Comparison of ENCODE assay signal across 16 cellular contexts in genomic region chr10:129865413-129865812, GRCh38.
DNase-seq lines count a peak whose midpoint lies in the region; ATAC-seq and TF ChIP-seq lines count a peak whose summit lies in the region.
"Had no signal": no experiment of that assay in that cellular context is flagged by ENCODE, and none has a peak within 500 bp of the region (broad histone marks: within the 10 kb centered on the region; RNA-seq: fewer than 3 reads in every experiment).

No MANE protein-coding gene starts in this region.

- peaks cover 75% of the 10 kb centered on the region for H3K9me3 Mint-ChIP-seq in glutamatergic neuron (ENCODE audit: unreplicated experiment)
- H3K9me3 Mint-ChIP-seq in activated CD8-positive, alpha-beta T cell treated with anti-CD3 and anti-CD28 coated beads, Interleukin-2, amount 10 ng/mL, durations not matched to agents 7 days and 5 days (ENCODE audit: insufficient read depth): no peaks in the 10 kb centered on the region
- H3K9me3 Mint-ChIP-seq: CD4-positive, alpha-beta memory T cell; GM23338; H9 had no signal

- peaks cover 55% of the 10 kb centered on the region for H3K4me1 Mint-ChIP-seq in glutamatergic neuron (ENCODE audit: low read depth, unreplicated experiment)
- H3K4me1 Mint-ChIP-seq in activated CD8-positive, alpha-beta T cell treated with anti-CD3 and anti-CD28 coated beads, Interleukin-2, amount 10 ng/mL, durations not matched to agents 7 days and 5 days (ENCODE audit: low read depth): no peaks in the 10 kb centered on the region
- H3K4me1 Mint-ChIP-seq: CD4-positive, alpha-beta memory T cell had no signal

- no peak overlapping the region for H4K8ac ChIP-seq in neuronal stem cell (ENCODE audit: low read depth, low read length)

- no peak overlapping the region for H3K4ac ChIP-seq in neuronal stem cell (ENCODE audit: low read length)

- H3K27me3 Mint-ChIP-seq in glutamatergic neuron (ENCODE audit: unreplicated experiment): peaks cover 49% of the 10 kb centered on the region
- H3K27me3 Mint-ChIP-seq in activated CD8-positive, alpha-beta T cell treated with anti-CD3 and anti-CD28 coated beads, Interleukin-2, amount 10 ng/mL, durations not matched to agents 7 days and 5 days (ENCODE audit: low read depth): no peaks in the 10 kb centered on the region

- WGBS in right cardiac atrium: 73% methylated on average over 7 of the region's 7 CpGs
- WGBS in neuronal stem cell (ENCODE audit: extremely low coverage in 2 of 2, insufficient read length in 2 of 2, insufficient replicate concordance in 1 of 2), 2 donors: no CpG with 5 or more reads among the region's 7 CpGs

- no peak overlapping the region for H2BK120ac ChIP-seq in neuronal stem cell (ENCODE audit: low read depth, low read length)

- H3K4me3 ChIP-seq in right cardiac atrium (ENCODE audit: low read length) (no peak overlapping the region), left ventricle myocardium inferior (no peak overlapping the region), neuronal stem cell (ENCODE audit: low read length in 2 of 2) (no peak overlapping the region)
- H3K4me3 ChIP-seq: GM23338 had no signal

- H3K4me2 ChIP-seq in neuronal stem cell (ENCODE audit: insufficient read depth, low read length, poor library complexity, severe bottlenecking): no peak overlapping the region
- H3K4me2 ChIP-seq: GM23338 had no signal

- H3K4me1 ChIP-seq in right cardiac atrium (ENCODE audit: control insufficient read depth, insufficient read depth, low read length) (no peaks in the 10 kb centered on the region), left ventricle myocardium inferior (peaks cover 21% of the 10 kb centered on the region), neuronal stem cell (ENCODE audit: control insufficient read depth in 2 of 2, insufficient read depth in 1 of 2, low read depth in 1 of 2, low read length in 2 of 2) (peaks cover 0 to 20% of the 10 kb centered on the region in 2 donors)

- no peak overlapping the region for H2BK12ac ChIP-seq in neuronal stem cell (ENCODE audit: low read length)

- no peak overlapping the region for H2AFZ ChIP-seq in neuronal stem cell (ENCODE audit: low read length)
- H2AFZ ChIP-seq: GM23338 had no signal

- H3K36me3 ChIP-seq in left ventricle myocardium inferior (peaks cover 36% of the 10 kb centered on the region), neuronal stem cell (replicated peaks in 1 of 2; ENCODE audit: control insufficient read depth in 2 of 2, insufficient read depth in 2 of 2, low read length in 2 of 2) (no peaks in the 10 kb centered on the region)

- H2BK15ac ChIP-seq in neuronal stem cell (ENCODE audit: low read length): peak overlapping the region; percentile 51

- H3K9me3 ChIP-seq in right cardiac atrium (ENCODE audit: control insufficient read depth, low read length) (no peaks in the 10 kb centered on the region), left ventricle myocardium inferior (replicated peaks) (no peaks in the 10 kb centered on the region), neuronal stem cell (replicated peaks in 1 of 2; ENCODE audit: control insufficient read depth in 2 of 2, insufficient read depth in 1 of 2, low read depth in 1 of 2, low read length in 2 of 2) (peaks cover 0 to 2% of the 10 kb centered on the region in 2 donors)

- no peak overlapping the region for H3K4me3 Mint-ChIP-seq in glutamatergic neuron (ENCODE audit: unreplicated experiment)
- H3K4me3 Mint-ChIP-seq in activated CD8-positive, alpha-beta T cell treated with anti-CD3 and anti-CD28 coated beads, Interleukin-2, amount 10 ng/mL, durations not matched to agents 7 days and 5 days: no peak overlapping the region
- H3K4me3 Mint-ChIP-seq: CD4-positive, alpha-beta memory T cell; GM23338; H9 had no signal

- H3K27ac Mint-ChIP-seq in glutamatergic neuron (ENCODE audit: unreplicated experiment): peak overlapping the region; percentile 62
- H3K27ac Mint-ChIP-seq in activated CD8-positive, alpha-beta T cell treated with anti-CD3 and anti-CD28 coated beads, Interleukin-2, amount 10 ng/mL, durations not matched to agents 7 days and 5 days: no peak overlapping the region
- H3K27ac Mint-ChIP-seq: CD4-positive, alpha-beta memory T cell; GM23338; H9 had no signal

- H3K9ac ChIP-seq in neuronal stem cell (ENCODE audit: low read depth, low read length, poor library complexity): no peak overlapping the region

- H3K23ac ChIP-seq in neuronal stem cell (ENCODE audit: low read depth, low read length, poor library complexity): no peak overlapping the region

- H3K18ac ChIP-seq in neuronal stem cell (ENCODE audit: low read length): peak overlapping the region; percentile 76

- H3K79me1 ChIP-seq in neuronal stem cell (ENCODE audit: low read depth, low read length): no peaks in the 10 kb centered on the region

- DNase-seq in right cardiac atrium (no peak), left ventricle myocardium inferior (no peak), glutamatergic neuron (no peak), neuronal stem cell (ENCODE audit: low spot score) (no peak)
- no peak for DNase-seq in activated naive CD4-positive, alpha-beta T cell treated with Interleukin-2 at 50 U/mL for 16 hours
- DNase-seq in activated CD8-positive, alpha-beta T cell treated with anti-CD3 and anti-CD28 coated beads, Interleukin-2, amount 10 ng/mL, durations not matched to agents 7 days and 5 days: no peak
- DNase-seq: C1 segment of cervical spinal cord; Calu3; CD4-positive, alpha-beta memory T cell; COR-L47; DMS53; DMS79 treated with DMSO at 0.1 percent for 48 hours; GF-D8; H9 had no signal

- H3K36me3 Mint-ChIP-seq in glutamatergic neuron (ENCODE audit: unreplicated experiment): peaks cover 9% of the 10 kb centered on the region
- no peaks in the 10 kb centered on the region for H3K36me3 Mint-ChIP-seq in activated CD8-positive, alpha-beta T cell treated with anti-CD3 and anti-CD28 coated beads, Interleukin-2, amount 10 ng/mL, durations not matched to agents 7 days and 5 days (ENCODE audit: low read depth)
- H3K36me3 Mint-ChIP-seq: CD4-positive, alpha-beta memory T cell had no signal

- H3K27ac ChIP-seq in right cardiac atrium (ENCODE audit: low read length): no peak overlapping the region
- H3K27ac ChIP-seq in left ventricle myocardium inferior (replicated peaks): no peak overlapping the region
- H3K27ac ChIP-seq in neuronal stem cell (replicated peaks; ENCODE audit: low read length): no peak overlapping the region

- H4K91ac ChIP-seq in neuronal stem cell (ENCODE audit: low read depth, low read length, poor library complexity): no peak overlapping the region

- no peak for TF ChIP-seq CTCF in left ventricle myocardium inferior (IDR thresholded peaks at IDR 0.05; ENCODE audit: borderline replicate concordance)
- TF ChIP-seq CTCF in glutamatergic neuron (IDR thresholded peaks at IDR 0.05; ENCODE audit: partially characterized antibody, unreplicated experiment): no peak

- intact Hi-C loops in right cardiac atrium (cut with DNase I) (no loop called here), left ventricle myocardium inferior (cut with micrococcal nuclease) (no loop called here)

- POLR2A ChIA-PET in activated CD8-positive, alpha-beta T cell treated with anti-CD3 and anti-CD28 coated beads, Interleukin-2, amount 10 ng/mL, durations not matched to agents 7 days and 5 days (lab: Charles Lee): no interaction called here

- H3K27me3 ChIP-seq in right cardiac atrium (ENCODE audit: control insufficient read depth, insufficient read depth): no peaks in the 10 kb centered on the region
- H3K27me3 ChIP-seq in left ventricle myocardium inferior (ENCODE audit: low read depth): peaks cover 10% of the 10 kb centered on the region
- no peaks in the 10 kb centered on the region for H3K27me3 ChIP-seq in neuronal stem cell (ENCODE audit: control insufficient read depth in 3 of 3, insufficient read depth in 3 of 3, low read depth in 1 of 3, low read length in 3 of 3)

- H2BK5ac ChIP-seq in neuronal stem cell (ENCODE audit: low read length): peak overlapping the region; percentile 26

- CTCF ChIA-PET in activated CD8-positive, alpha-beta T cell treated with anti-CD3 and anti-CD28 coated beads, Interleukin-2, amount 10 ng/mL, durations not matched to agents 7 days and 5 days (lab: Charles Lee): no interaction called here

- peak; percentile 73 to 81 for ATAC-seq in right cardiac atrium
- ATAC-seq in activated CD8-positive, alpha-beta T cell treated with anti-CD3 and anti-CD28 coated beads, Interleukin-2, amount 10 ng/mL, durations not matched to agents 7 days and 5 days: no peak
- ATAC-seq: GM23338, HCT116 had no signal

- H3K14ac ChIP-seq in neuronal stem cell (ENCODE audit: low read length): no peak overlapping the region

- peak overlapping the region; percentile 36 for H2AK5ac ChIP-seq in neuronal stem cell (ENCODE audit: low read depth, low read length)
